28 cellular contexts compared by ENCODE assay signal in the genomic region with DNA sequence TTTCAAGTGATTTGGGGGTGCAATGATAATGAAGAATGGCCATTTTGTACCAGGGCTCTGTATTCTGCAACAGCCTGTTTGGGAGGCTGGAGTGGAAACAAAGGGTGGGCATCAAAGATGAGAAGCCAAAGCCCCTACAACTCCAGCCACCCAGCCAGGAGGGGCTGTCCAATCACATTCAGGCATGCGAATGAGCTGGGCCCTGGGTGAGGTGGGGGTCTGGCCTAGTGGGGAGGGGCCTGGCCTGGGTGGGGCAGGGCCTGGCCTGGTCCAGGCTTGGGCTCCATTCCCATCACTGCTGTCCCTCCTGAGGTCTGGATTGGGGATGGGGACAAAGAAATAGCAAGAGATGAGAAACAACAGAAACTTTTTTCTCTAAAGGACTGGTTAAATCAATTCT. TPM values are rescaled to one million over a fixed set of nuclear protein-coding genes. Genes with fewer than 3 reads are reported as not detected.
"Had no signal": no experiment of that assay in that cellular context is flagged by ENCODE, and none has a peak within 500 bp of the region (broad histone marks: within the 10 kb centered on the region; RNA-seq: fewer than 3 reads in every experiment).

No MANE protein-coding gene starts in this region.

- H2AFZ ChIP-seq: hepatocyte had no signal

- H3K27me3 Mint-ChIP-seq: activated naive CD8-positive, alpha-beta T cell treated with anti-CD3 and anti-CD28 coated beads for 36 hours had no signal

- DNase-seq: activated CD4-positive, alpha-beta T cell treated with anti-CD3 and anti-CD28 coated beads for 1 hour; activated CD8-positive, alpha-beta memory T cell treated with anti-CD3 and anti-CD28 coated beads for 24 hours; activated CD8-positive, alpha-beta memory T cell treated with anti-CD3 and anti-CD28 coated beads, Interleukin-2, amount 50 U/mL, for 4 hours; activated naive CD4-positive, alpha-beta T cell treated with Interleukin-2 at 50 U/mL for 16 hours; activated naive CD8-positive, alpha-beta T cell treated with anti-CD3 and anti-CD28 coated beads for 36 hours; activated T-cell treated with anti-CD3 and anti-CD28 coated beads, Interleukin-2, amount 50 U/mL, for 24 hours; amygdala; cerebellar nuclear complex; cortex of kidney; foreskin keratinocyte; mesenchymal stem cell; naive B cell; stimulated activated CD4-positive, alpha-beta T cell treated with anti-CD3 and anti-CD28 coated beads, Interleukin-2, amount 100 ng/mL, for 48 hours; stimulated activated naive CD4-positive, alpha-beta T cell had no signal

- H3K79me2 ChIP-seq: hepatocyte had no signal

- H3K4me3 ChIP-seq: hepatocyte, smooth muscle cell had no signal

- H3K4me1 Mint-ChIP-seq: activated naive CD8-positive, alpha-beta T cell treated with anti-CD3 and anti-CD28 coated beads for 36 hours had no signal

- H3K9me3 Mint-ChIP-seq: activated naive CD8-positive, alpha-beta T cell treated with anti-CD3 and anti-CD28 coated beads for 36 hours; activated T-cell treated with anti-CD3 and anti-CD28 coated beads, Interleukin-2, amount 50 U/mL, for 24 hours; activated T-helper 2 cell treated with anti-CD3 and anti-CD28 coated beads, Interferon-gamma antibody, Interleukin-2, Interleukin-4, amounts not matched to agents 10 μg/mL and 5 μg/mL and 100 μg/mL, durations not matched to agents 14 hours and 24 hours and 36 hours; naive B cell; T-helper 2 cell treated with Interferon-gamma antibody and Interleukin-4, amounts not matched to agents 5 μg/mL and 100 μg/mL, for 36 hours had no signal

- FAIRE-seq: bronchial epithelial cell had no signal

- H3K4me3 Mint-ChIP-seq: activated naive CD8-positive, alpha-beta T cell treated with anti-CD3 and anti-CD28 coated beads for 36 hours; activated T-cell treated with anti-CD3 and anti-CD28 coated beads, Interleukin-2, amount 50 U/mL, for 24 hours; T-helper 2 cell treated with Interferon-gamma antibody and Interleukin-4, amounts not matched to agents 5 μg/mL and 100 μg/mL, for 36 hours had no signal

- H3K4me2 ChIP-seq: hepatocyte, smooth muscle cell had no signal

- H3K27ac ChIP-seq: foreskin keratinocyte, hepatocyte, VCaP had no signal

- H3K27me3 ChIP-seq: hepatocyte had no signal

- H3K4me1 ChIP-seq: foreskin keratinocyte had no signal

- H3K27ac Mint-ChIP-seq: activated naive CD8-positive, alpha-beta T cell treated with anti-CD3 and anti-CD28 coated beads for 36 hours; activated T-cell treated with anti-CD3 and anti-CD28 coated beads, Interleukin-2, amount 50 U/mL, for 24 hours; activated T-helper 2 cell treated with anti-CD3 and anti-CD28 coated beads, Interferon-gamma antibody, Interleukin-2, Interleukin-4, amounts not matched to agents 10 μg/mL and 5 μg/mL and 100 μg/mL, durations not matched to agents 14 hours and 24 hours and 36 hours; T-helper 2 cell treated with Interferon-gamma antibody and Interleukin-4, amounts not matched to agents 5 μg/mL and 100 μg/mL, for 36 hours had no signal

- H3K36me3 Mint-ChIP-seq: naive B cell had no signal

- ATAC-seq: foreskin keratinocyte, sciatic nerve, SK-N-SH treated with all-trans-retinoic acid at 6 μM for 48 hours had no signal

RNA-seq across cellular contexts. Expression of a gene that starts 6.4 kb away (rescaled TPM):
- total RNA-seq: epithelial cell of proximal tubule had no signal

RNA-seq across cellular contexts. Expression of a gene that starts 13.0 kb away (rescaled TPM):
- total RNA-seq: epithelial cell of proximal tubule had no signal

RNA-seq across cellular contexts. Expression of a gene that starts 43.2 kb away (rescaled TPM):
- total RNA-seq: activated naive CD8-positive, alpha-beta T cell treated with anti-CD3 and anti-CD28 coated beads for 36 hours; activated T-helper 2 cell treated with anti-CD3 and anti-CD28 coated beads, Interferon-gamma antibody, Interleukin-2, Interleukin-4, amounts not matched to agents 10 μg/mL and 5 μg/mL and 100 μg/mL, durations not matched to agents 14 hours and 24 hours and 36 hours; bronchial epithelial cell; epithelial cell of proximal tubule; foreskin keratinocyte; mononuclear cell; omental fat pad; renal cortical epithelial cell; sciatic nerve; smooth muscle cell; subcutaneous adipose tissue; urinary bladder had no signal
